Comparison of ENCODE assay signal across 8 cellular contexts in the genomic region with DNA sequence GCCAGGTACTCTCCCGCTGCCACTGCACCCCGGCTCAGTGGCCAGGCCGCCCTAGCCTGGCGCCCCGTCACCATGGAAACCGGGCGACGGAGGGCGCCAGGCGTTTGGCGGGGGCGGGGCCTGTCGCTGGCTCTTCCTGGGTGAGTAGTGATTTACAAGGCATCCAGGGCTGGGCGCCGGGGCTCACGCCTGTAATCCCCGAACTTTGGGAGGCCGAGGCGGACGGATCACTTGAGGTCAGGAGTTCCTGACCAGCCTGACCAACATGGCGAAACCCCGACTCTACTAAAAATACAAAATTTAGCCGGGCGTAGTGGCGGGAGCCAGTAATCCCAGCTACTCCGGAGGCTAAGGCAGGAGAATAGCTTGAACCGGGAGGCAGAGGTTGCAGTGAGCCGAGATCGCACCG. TPM values are rescaled to one million over a fixed set of nuclear protein-coding genes. Genes with fewer than 3 reads are reported as not detected.
A peak's percentile ranks its signal among the peaks of the same experiment; 100 is the strongest.
DNase-seq lines count a peak whose midpoint lies in the region; ATAC-seq and TF ChIP-seq lines count a peak whose summit lies in the region.
"Not testable (repeated sequence)": the region's sequence is repeated elsewhere in the genome, so short reads cannot be mapped to it uniquely, and the experiment has no call there.

A gene (minus strand): TSS at position 107 of the 409 bp plus-strand sequence. CDS start 116 bp downstream, outside the sequence.

- not testable (repeated sequence) for H3K9me3 ChIP-seq in T-helper 17 cell (ENCODE audit: control insufficient read depth, low read length, poor library complexity, severe bottlenecking); upper lobe of left lung

- H3K36me3 Mint-ChIP-seq in T-helper 17 cell (ENCODE audit: low read depth); activated naive CD8-positive, alpha-beta T cell treated with anti-CD3 and anti-CD28 coated beads, Interleukin-2, amount 50 U/mL, for 24 hours (ENCODE audit: low read depth): not testable (repeated sequence)

- DNase-seq in NCI-H1105 treated with DMSO at 0.1 percent for 48 hours (lab: John Stamatoyannopoulos, UW), result peak; percentile 41
- peak; percentile 46 to 51 (median 46) for DNase-seq in T-helper 17 cell
- DNase-seq in activated naive CD8-positive, alpha-beta T cell treated with anti-CD3 and anti-CD28 coated beads, Interleukin-2, amount 50 U/mL, for 24 hours, result peak; percentile 70
- peak; percentile 60 for DNase-seq in left cardiac atrium
- DNase-seq in upper lobe of left lung, result peak in 1 of 2 donors; percentile 91

- TF ChIP-seq POLR2A in GM18505 (IDR thresholded peaks at IDR 0.05; ENCODE audit: borderline replicate concordance, extremely low read depth, insufficient read depth, insufficient read length); upper lobe of left lung (IDR thresholded peaks at IDR 0.05): not testable (repeated sequence)

- H3K4me3 ChIP-seq in rectal smooth muscle tissue (ENCODE audit: low read length) (peak within 1 kb of the TSS; percentile 41), upper lobe of left lung (peak within 1 kb of the TSS in 3 of 4 donors; percentile 30 to 40 (median 36))

- not testable (repeated sequence) for H3K9me3 Mint-ChIP-seq in activated naive CD8-positive, alpha-beta T cell treated with anti-CD3 and anti-CD28 coated beads, Interleukin-2, amount 50 U/mL, for 24 hours

- H3K27ac Mint-ChIP-seq in T-helper 17 cell, result not testable (repeated sequence)
- H3K27ac Mint-ChIP-seq in activated naive CD8-positive, alpha-beta T cell treated with anti-CD3 and anti-CD28 coated beads, Interleukin-2, amount 50 U/mL, for 24 hours, result peak within 1 kb of the TSS; percentile 31

- H3K9ac ChIP-seq in rectal smooth muscle tissue (ENCODE audit: low read length), result not testable (repeated sequence)

- not testable (repeated sequence) for H3K27me3 ChIP-seq in rectal smooth muscle tissue (ENCODE audit: control insufficient read depth, insufficient read depth, low read length); upper lobe of left lung

- H3K4me3 Mint-ChIP-seq in T-helper 17 cell, result peak within 1 kb of the TSS; percentile 89
- peak within 1 kb of the TSS; percentile 72 for H3K4me3 Mint-ChIP-seq in activated naive CD8-positive, alpha-beta T cell treated with anti-CD3 and anti-CD28 coated beads, Interleukin-2, amount 50 U/mL, for 24 hours

- not testable (repeated sequence) for TF ChIP-seq CTCF in upper lobe of left lung (IDR thresholded peaks at IDR 0.05)

- H3K27me3 Mint-ChIP-seq in T-helper 17 cell; activated naive CD8-positive, alpha-beta T cell treated with anti-CD3 and anti-CD28 coated beads, Interleukin-2, amount 50 U/mL, for 24 hours: not testable (repeated sequence)

- TF ChIP-seq EP300 in upper lobe of left lung (IDR thresholded peaks at IDR 0.05), result not testable (repeated sequence)

- peak; percentile 87 for ATAC-seq in GM18505 (IDR thresholded peaks at IDR 0.05; ENCODE audit: unreplicated experiment)
- ATAC-seq in HG02759 (IDR thresholded peaks at IDR 0.05; ENCODE audit: unreplicated experiment), result peak; percentile 96
- ATAC-seq in T-helper 17 cell, result peak; percentile 89
- ATAC-seq in activated naive CD8-positive, alpha-beta T cell treated with anti-CD3 and anti-CD28 coated beads, Interleukin-2, amount 50 U/mL, for 24 hours, result peak; percentile 87
- ATAC-seq in left cardiac atrium, result peak; percentile 88 to 91
- ATAC-seq in upper lobe of left lung (ENCODE audit: low FRiP score in 2 of 2), result peak in 1 of 2 donors; percentile 85

- intact Hi-C loops in left cardiac atrium (cut with DNase I), result not testable (repeated sequence)

- H3K27ac ChIP-seq in rectal smooth muscle tissue (ENCODE audit: low read depth, low read length); upper lobe of left lung: not testable (repeated sequence)

- 23 to 26% methylated on average over 10 to 17 of the region's 30 CpGs for WGBS in upper lobe of left lung, 2 donors

- peaks cover 13% of the 10 kb centered on the region for H3K4me1 Mint-ChIP-seq in T-helper 17 cell
- not testable (repeated sequence) for H3K4me1 Mint-ChIP-seq in activated naive CD8-positive, alpha-beta T cell treated with anti-CD3 and anti-CD28 coated beads, Interleukin-2, amount 50 U/mL, for 24 hours

- not testable (repeated sequence) for H3K4me1 ChIP-seq in rectal smooth muscle tissue (ENCODE audit: control insufficient read depth, insufficient read depth, low read length)
- peaks cover 0 to 13% (median 4%) of the 10 kb centered on the region in 4 donors for H3K4me1 ChIP-seq in upper lobe of left lung

- not testable (repeated sequence) for H3K36me3 ChIP-seq in rectal smooth muscle tissue (ENCODE audit: control insufficient read depth, insufficient read depth, low read length); upper lobe of left lung

RNA-seq across cellular contexts. Expression of the gene that starts here (rescaled TPM):
- total RNA-seq in T-helper 17 cell (under 1 TPM; 0.21 to 0.99 TPM), left cardiac atrium (under 1 TPM; 0.76 to 0.91 TPM), upper lobe of left lung (10 to 100 TPM in 3 of 6 donors, 1 to 10 TPM in 2, under 1 TPM in 1; 0.40 to 20.5 (median 9.5) TPM)

Comparison
In these comparisons a context has a peak if more than half of its experiments do, and no peak if none do; other contexts are left out.
1. Peak in DNase-seq and ATAC-seq in T-helper 17 cell; RNA of the gene not detected or under 1 TPM.
2. Peak in DNase-seq and ATAC-seq in left cardiac atrium; RNA of the gene not detected or under 1 TPM.